ENCODE assay signal across 2 cellular contexts in the genomic region with DNA sequence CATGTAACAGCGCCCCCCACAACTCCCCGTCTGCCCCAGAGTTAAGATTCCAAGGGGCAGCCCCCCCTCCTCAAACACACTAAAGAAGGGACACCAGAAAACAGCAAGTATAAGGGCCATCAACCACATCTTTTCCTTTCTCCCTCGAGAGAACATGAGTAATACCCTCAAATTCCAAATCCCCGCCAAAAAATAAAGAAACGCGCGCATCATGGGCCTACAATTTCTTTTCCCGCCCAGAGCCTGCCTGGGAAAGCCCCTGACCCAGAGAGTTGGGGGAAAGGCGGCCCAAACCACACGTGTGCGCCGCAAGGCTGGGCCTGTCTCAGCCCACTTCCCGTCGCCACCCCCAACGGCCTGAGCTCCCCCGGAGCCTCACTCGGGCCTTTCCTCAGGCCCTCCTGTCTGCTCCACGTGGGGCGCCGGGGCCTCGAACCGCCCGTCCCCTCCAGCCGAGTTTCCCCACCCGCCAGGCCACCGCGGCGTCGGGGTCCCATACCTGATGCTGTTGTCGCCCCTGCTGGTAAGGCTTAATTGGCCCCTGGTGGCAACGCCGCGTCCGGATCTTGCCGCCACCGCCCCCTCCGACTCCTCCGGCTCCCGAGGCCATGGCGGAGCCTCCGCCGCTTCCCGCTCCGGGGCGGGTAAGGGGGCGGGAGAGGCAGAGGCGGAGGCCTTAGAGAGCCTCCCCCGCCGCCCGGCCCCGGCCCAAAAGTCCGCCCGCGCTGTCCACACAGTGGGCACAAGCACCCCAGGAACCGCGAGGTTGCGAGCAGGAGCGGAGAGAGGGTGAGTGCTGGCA.
TF ChIP-seq lines count a peak whose summit lies in the region.

No MANE protein-coding gene starts in this region.

TF ChIP-seq in HCT116, 20 proteins besides CTCF, POLR2A, EP300 and RAD21 (continued from another document):
- TF ChIP-seq, protein P1, sequence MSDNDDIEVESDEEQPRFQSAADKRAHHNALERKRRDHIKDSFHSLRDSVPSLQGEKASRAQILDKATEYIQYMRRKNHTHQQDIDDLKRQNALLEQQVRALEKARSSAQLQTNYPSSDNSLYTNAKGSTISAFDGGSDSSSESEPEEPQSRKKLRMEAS (IDR thresholded peaks at IDR 0.05) = peak; percentile 75
- TF ChIP-seq ZFX (IDR thresholded peaks at IDR 0.05) (peak; percentile 96), EGR1 (IDR thresholded peaks at IDR 0.05; ENCODE audit: low read depth) (peak; percentile 57), POLR2AphosphoS5 (IDR thresholded peaks at IDR 0.05; ENCODE audit: low read depth, low read length) (0 out of 2 replicates have a peak, but pooled peaks have one; percentile 5), EZH2 (IDR thresholded peaks at IDR 0.05) (no peak)

TF ChIP-seq in GM12878, 131 proteins besides CTCF, POLR2A, EP300 and RAD21 (continued from another document and continues in another):
- TF ChIP-seq RAD51 (IDR thresholded peaks at IDR 0.05) (peak; percentile 64; the same call in 1 of the 2 replicates), NBN (IDR thresholded peaks at IDR 0.05) (peak; percentile 78), ZNF217 (IDR thresholded peaks at IDR 0.05) (no peak), YY1 (IDR thresholded peaks at IDR 0.05; ENCODE audit: low read depth, low read length) (no peak), IKZF1 (conservative IDR thresholded peaks at IDR 0.05) (peak; percentile 77; the same call in 1 of the 2 replicates), RB1 (IDR thresholded peaks at IDR 0.05; ENCODE audit: borderline replicate concordance) (peak; percentile 99), MEF2B (IDR thresholded peaks at IDR 0.05; ENCODE audit: partially characterized antibody, poor library complexity, severe bottlenecking) (peak; percentile 61), ZNF384 (IDR thresholded peaks at IDR 0.05; ENCODE audit: borderline replicate concordance, low read depth, low read length) (no peak), IRF4 (IDR thresholded peaks at IDR 0.05; ENCODE audit: low read depth, low read length) (no peak), NFIC (IDR thresholded peaks at IDR 0.05; ENCODE audit: low read depth, low read length) (peak; percentile 73), FOXM1 (IDR thresholded peaks at IDR 0.05; ENCODE audit: low read depth, low read length) (peak; percentile 77; the same call in 1 of the 2 replicates), YBX1 (IDR thresholded peaks at IDR 0.05) (no peak), NFXL1 (IDR thresholded peaks at IDR 0.05; ENCODE audit: borderline replicate concordance) (no peak), TARDBP (IDR thresholded peaks at IDR 0.05; ENCODE audit: borderline replicate concordance) (0 out of 2 replicates have a peak, but pooled peaks have one; percentile 38), E2F4 (IDR thresholded peaks at IDR 0.05; ENCODE audit: low read depth, low read length) (peak; percentile 89), CREM (IDR thresholded peaks at IDR 0.05; ENCODE audit: low read depth) (peak; percentile 41; the same call in 1 of the 2 replicates), GABPA (IDR thresholded peaks at IDR 0.05; ENCODE audit: low read depth) (0 out of 2 replicates have a peak, but pooled peaks have one; percentile 22), SMARCA5 (IDR thresholded peaks at IDR 0.05) (0 out of 2 replicates have a peak, but pooled peaks have one; percentile 18), ZNF687 (IDR thresholded peaks at IDR 0.05) (peak; percentile 92), GATAD2B (conservative IDR thresholded peaks at IDR 0.05; ENCODE audit: low read depth) (peak; percentile 78), POLR2AphosphoS5 (IDR thresholded peaks at IDR 0.05; ENCODE audit: low read length) (0 out of 2 replicates have a peak, but pooled peaks have one; percentile 39), ZBTB4 (CRISPR knock-in tag; IDR thresholded peaks at IDR 0.05) (no peak), HDGF (IDR thresholded peaks at IDR 0.05) (no peak), MEF2A (IDR thresholded peaks at IDR 0.05; ENCODE audit: insufficient read depth, low read depth, low read length) (peak; percentile 55; the same call in 1 of the 2 replicates), ZBTB40 (IDR thresholded peaks at IDR 0.05; ENCODE audit: borderline replicate concordance) (peak; percentile 49; the same call in 1 of the 2 replicates), ZNF274 (IDR thresholded peaks at IDR 0.05; ENCODE audit: insufficient read depth, insufficient read length) (no peak)
- TF ChIP-seq, protein P2, sequence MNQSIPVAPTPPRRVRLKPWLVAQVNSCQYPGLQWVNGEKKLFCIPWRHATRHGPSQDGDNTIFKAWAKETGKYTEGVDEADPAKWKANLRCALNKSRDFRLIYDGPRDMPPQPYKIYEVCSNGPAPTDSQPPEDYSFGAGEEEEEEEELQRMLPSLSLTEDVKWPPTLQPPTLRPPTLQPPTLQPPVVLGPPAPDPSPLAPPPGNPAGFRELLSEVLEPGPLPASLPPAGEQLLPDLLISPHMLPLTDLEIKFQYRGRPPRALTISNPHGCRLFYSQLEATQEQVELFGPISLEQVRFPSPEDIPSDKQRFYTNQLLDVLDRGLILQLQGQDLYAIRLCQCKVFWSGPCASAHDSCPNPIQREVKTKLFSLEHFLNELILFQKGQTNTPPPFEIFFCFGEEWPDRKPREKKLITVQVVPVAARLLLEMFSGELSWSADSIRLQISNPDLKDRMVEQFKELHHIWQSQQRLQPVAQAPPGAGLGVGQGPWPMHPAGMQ (IDR thresholded peaks at IDR 0.05; ENCODE audit: borderline replicate concordance) = no peak
- TF ChIP-seq, protein P1 (IDR thresholded peaks at IDR 0.05; ENCODE audit: low read depth, low read length) = peak; percentile 98
- TF ChIP-seq, protein P3, sequence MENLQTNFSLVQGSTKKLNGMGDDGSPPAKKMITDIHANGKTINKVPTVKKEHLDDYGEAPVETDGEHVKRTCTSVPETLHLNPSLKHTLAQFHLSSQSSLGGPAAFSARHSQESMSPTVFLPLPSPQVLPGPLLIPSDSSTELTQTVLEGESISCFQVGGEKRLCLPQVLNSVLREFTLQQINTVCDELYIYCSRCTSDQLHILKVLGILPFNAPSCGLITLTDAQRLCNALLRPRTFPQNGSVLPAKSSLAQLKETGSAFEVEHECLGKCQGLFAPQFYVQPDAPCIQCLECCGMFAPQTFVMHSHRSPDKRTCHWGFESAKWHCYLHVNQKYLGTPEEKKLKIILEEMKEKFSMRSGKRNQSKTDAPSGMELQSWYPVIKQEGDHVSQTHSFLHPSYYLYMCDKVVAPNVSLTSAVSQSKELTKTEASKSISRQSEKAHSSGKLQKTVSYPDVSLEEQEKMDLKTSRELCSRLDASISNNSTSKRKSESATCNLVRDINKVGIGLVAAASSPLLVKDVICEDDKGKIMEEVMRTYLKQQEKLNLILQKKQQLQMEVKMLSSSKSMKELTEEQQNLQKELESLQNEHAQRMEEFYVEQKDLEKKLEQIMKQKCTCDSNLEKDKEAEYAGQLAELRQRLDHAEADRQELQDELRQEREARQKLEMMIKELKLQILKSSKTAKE (IDR thresholded peaks at IDR 0.05; ENCODE audit: low read depth, poor library complexity, severe bottlenecking) = peak; percentile 80
- TF ChIP-seq, protein P4, sequence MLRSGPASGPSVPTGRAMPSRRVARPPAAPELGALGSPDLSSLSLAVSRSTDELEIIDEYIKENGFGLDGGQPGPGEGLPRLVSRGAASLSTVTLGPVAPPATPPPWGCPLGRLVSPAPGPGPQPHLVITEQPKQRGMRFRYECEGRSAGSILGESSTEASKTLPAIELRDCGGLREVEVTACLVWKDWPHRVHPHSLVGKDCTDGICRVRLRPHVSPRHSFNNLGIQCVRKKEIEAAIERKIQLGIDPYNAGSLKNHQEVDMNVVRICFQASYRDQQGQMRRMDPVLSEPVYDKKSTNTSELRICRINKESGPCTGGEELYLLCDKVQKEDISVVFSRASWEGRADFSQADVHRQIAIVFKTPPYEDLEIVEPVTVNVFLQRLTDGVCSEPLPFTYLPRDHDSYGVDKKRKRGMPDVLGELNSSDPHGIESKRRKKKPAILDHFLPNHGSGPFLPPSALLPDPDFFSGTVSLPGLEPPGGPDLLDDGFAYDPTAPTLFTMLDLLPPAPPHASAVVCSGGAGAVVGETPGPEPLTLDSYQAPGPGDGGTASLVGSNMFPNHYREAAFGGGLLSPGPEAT (IDR thresholded peaks at IDR 0.05; ENCODE audit: low read depth) = peak; percentile 90
